In the genomic region with DNA sequence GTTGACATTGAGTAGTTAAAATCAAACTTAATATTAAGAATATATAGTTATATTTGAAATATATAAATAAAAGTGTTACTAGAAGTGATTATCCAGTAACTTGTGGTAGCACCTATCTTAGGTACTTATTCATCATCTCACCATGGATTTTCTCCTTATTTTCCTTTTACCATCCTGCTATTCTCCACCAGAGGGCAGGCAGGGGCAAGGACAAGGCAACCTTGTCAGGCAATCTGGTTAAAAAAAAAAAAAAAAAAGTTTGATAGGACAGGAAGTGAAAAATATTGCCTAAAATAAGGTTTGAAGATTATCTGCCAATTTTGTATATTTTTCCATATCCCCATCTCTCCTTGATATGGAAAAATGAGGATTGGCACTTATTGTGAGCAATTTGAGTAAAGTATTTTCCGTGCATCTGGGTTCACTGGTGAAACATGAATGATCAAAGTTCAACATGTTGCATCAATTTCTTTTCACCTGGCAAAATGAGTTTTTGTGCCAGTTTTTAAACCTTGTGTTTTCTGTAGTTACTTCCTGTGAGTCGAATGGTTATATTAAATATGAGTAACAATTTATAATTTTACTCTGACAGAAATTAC, we compare ENCODE assay signal across 8 cellular contexts.
A peak's percentile ranks its signal among the peaks of the same experiment; 100 is the strongest.
DNase-seq lines count a peak whose midpoint lies in the region; ATAC-seq, FAIRE-seq and TF ChIP-seq lines count a peak whose summit lies in the region.

No MANE protein-coding gene starts in this region.

- TF ChIP-seq POLR2A in endothelial cell of umbilical vein (IDR thresholded peaks at IDR 0.05; ENCODE audit: low read depth, low read length) = no peak

- CTCF ChIA-PET in OCI-LY7 (lab: Charles Lee; ENCODE audit: unreplicated experiment) = no interaction called here
- CTCF ChIA-PET in endothelial cell of umbilical vein (lab: Charles Lee) = interaction anchor here (1.5 to 3.6 kb wide), 5 partner anchors 10 to 1260 kb away, joined by 4 to 30 read pairs (median 5); no protein-coding TSS in a partner anchor

- H4K20me1 ChIP-seq in OCI-LY7 (ENCODE audit: insufficient read depth, low read length) = no peaks in the 10 kb centered on the region
- no peaks in the 10 kb centered on the region for H4K20me1 ChIP-seq in endothelial cell of umbilical vein (replicated peaks; ENCODE audit: control insufficient read depth, extremely low read depth, insufficient read depth, low read length)

- H3K9me3 Mint-ChIP-seq in nephron progenitor cell = no peaks in the 10 kb centered on the region

- BruUV-seq in OCI-LY7 (replicated peaks; lab: Mats Ljungman, UMichigan) (no TSS peak), endothelial cell of umbilical vein (replicated peaks; lab: Mats Ljungman, UMichigan) (no TSS peak)

- DNase-seq in AG10803 (ENCODE audit: low read depth) (peak; percentile 60), OCI-LY7 (ENCODE audit: low spot score) (peak; percentile 34), endothelial cell of umbilical vein (ENCODE audit: low read depth, low spot score) (peak; percentile 65), nephron progenitor cell (peak; percentile 62)

- no peak overlapping the region for H3K4me3 Mint-ChIP-seq in nephron progenitor cell

- H3K27me3 Mint-ChIP-seq in nephron progenitor cell (ENCODE audit: low read depth, poor library complexity) = no peaks in the 10 kb centered on the region

- H3K27me3 ChIP-seq in endothelial cell of umbilical vein (ENCODE audit: control insufficient read depth in 2 of 2, insufficient read depth in 2 of 2, low read length in 2 of 2) = no peaks in the 10 kb centered on the region

- peak; percentile 40 for FAIRE-seq in endothelial cell of umbilical vein (lab: Jason Lieb, UNC)

- peak; percentile 69 for ATAC-seq in GM18502 (IDR thresholded peaks at IDR 0.05; ENCODE audit: poor library complexity, unreplicated experiment)
- ATAC-seq in HG03460 (IDR thresholded peaks at IDR 0.05; ENCODE audit: unreplicated experiment) = peak; percentile 61
- ATAC-seq in GM21528 (IDR thresholded peaks at IDR 0.05; ENCODE audit: low FRiP score, unreplicated experiment) = no peak
- no peak for ATAC-seq in HG02884 (IDR thresholded peaks at IDR 0.05; ENCODE audit: unreplicated experiment)

- no peaks in the 10 kb centered on the region for H3K9me2 ChIP-seq in OCI-LY7 (ENCODE audit: insufficient read depth, low read length)

- no peaks in the 10 kb centered on the region for H3K9me1 ChIP-seq in endothelial cell of umbilical vein (replicated peaks; ENCODE audit: control insufficient read depth, extremely low read depth, insufficient read depth, low read length)

- H3K9me3 ChIP-seq in OCI-LY7 (ENCODE audit: low read length) (no peaks in the 10 kb centered on the region), endothelial cell of umbilical vein (replicated peaks; ENCODE audit: control insufficient read depth, insufficient read depth, low read length) (no peaks in the 10 kb centered on the region)

- POLR2A ChIA-PET in OCI-LY7 (lab: Charles Lee) = no interaction called here
- POLR2A ChIA-PET in endothelial cell of umbilical vein (lab: Charles Lee) = no interaction called here

- TF ChIP-seq CTCF in AG10803 (conservative IDR thresholded peaks at IDR 0.05; ENCODE audit: low read length) (peak; percentile 94), OCI-LY7 (conservative IDR thresholded peaks at IDR 0.05; ENCODE audit: low read length) (peak; percentile 76), endothelial cell of umbilical vein (IDR thresholded peaks at IDR 0.05; ENCODE audit: extremely low read depth in 1 of 2, insufficient read depth in 1 of 2, low read depth in 1 of 2, low read length in 2 of 2) (peak; percentile 61 to 66), nephron progenitor cell (IDR thresholded peaks at IDR 0.05) (peak; percentile 83)

- no peaks in the 10 kb centered on the region for H3K36me3 Mint-ChIP-seq in nephron progenitor cell (ENCODE audit: low read depth)

- H3K4me3 ChIP-seq in AG10803 (ENCODE audit: low read length) = no peak overlapping the region
- no peak overlapping the region for H3K4me3 ChIP-seq in OCI-LY7 (ENCODE audit: low read depth, low read length, poor library complexity, severe bottlenecking)
- H3K4me3 ChIP-seq in endothelial cell of umbilical vein (replicated peaks in 1 of 3; ENCODE audit: insufficient read depth in 1 of 3, low read depth in 1 of 3, low read length in 3 of 3) = no peak overlapping the region

- no peaks in the 10 kb centered on the region for H3K36me3 ChIP-seq in OCI-LY7 (ENCODE audit: insufficient read depth, low read length)
- no peaks in the 10 kb centered on the region for H3K36me3 ChIP-seq in endothelial cell of umbilical vein (ENCODE audit: control insufficient read depth in 2 of 2, extremely low read depth in 1 of 2, insufficient read depth in 2 of 2, low read length in 2 of 2)

- H3K4me1 ChIP-seq in OCI-LY7 (ENCODE audit: insufficient read depth, low read length, poor library complexity, severe bottlenecking) (no peaks in the 10 kb centered on the region), endothelial cell of umbilical vein (ENCODE audit: control insufficient read depth, extremely low read depth, insufficient read depth, low read length) (no peaks in the 10 kb centered on the region)

- no peak overlapping the region for H2AFZ ChIP-seq in OCI-LY7 (ENCODE audit: low read length)
- no peak overlapping the region for H2AFZ ChIP-seq in endothelial cell of umbilical vein (ENCODE audit: low read depth, low read length)

- H3K4me2 ChIP-seq in OCI-LY7 (ENCODE audit: low read length) = no peak overlapping the region
- H3K4me2 ChIP-seq in endothelial cell of umbilical vein (ENCODE audit: insufficient read depth, low read length) = no peak overlapping the region

- dilution Hi-C loops in endothelial cell of umbilical vein (cut with MboI; ENCODE audit: extremely low pct_ligation_motif_present, low sequenced_read_pairs) = loop anchor here (25.0 kb wide), 1 partner anchor 407 kb away; no protein-coding TSS in a partner anchor

- H3K27ac Mint-ChIP-seq in nephron progenitor cell = no peak overlapping the region

- H3K4me1 Mint-ChIP-seq in nephron progenitor cell = peaks cover 8% of the 10 kb centered on the region

- H3K9ac ChIP-seq in endothelial cell of umbilical vein (replicated peaks; ENCODE audit: extremely low read depth, insufficient read depth, low read length) = no peak overlapping the region

- H3K79me2 ChIP-seq in OCI-LY7 (ENCODE audit: insufficient read depth, low read depth, low read length) (no peaks in the 10 kb centered on the region), endothelial cell of umbilical vein (ENCODE audit: control insufficient read depth, insufficient read depth, low read length) (no peaks in the 10 kb centered on the region)

- H3K27ac ChIP-seq in OCI-LY7 (ENCODE audit: low read depth, low read length, poor library complexity, severe bottlenecking) = no peak overlapping the region
- no peak overlapping the region for H3K27ac ChIP-seq in endothelial cell of umbilical vein (ENCODE audit: insufficient read depth, low read depth, low read length)

- intact Hi-C loops in OCI-LY7 (cut with micrococcal nuclease; ENCODE audit: unreplicated experiment) (no loop called here), endothelial cell of umbilical vein (cut with micrococcal nuclease) (loop anchor here (1.0 to 10.0 kb wide), 9 partner anchors 108 to 1260 kb away; partner anchors contain the start of gene MEOX2)

TF ChIP-seq in endothelial cell of umbilical vein, 7 proteins besides CTCF, POLR2A, EP300 and RAD21:
- no peak for TF ChIP-seq MAX (IDR thresholded peaks at IDR 0.05; ENCODE audit: insufficient read depth, insufficient read length)
- TF ChIP-seq EZH2 (IDR thresholded peaks at IDR 0.05; ENCODE audit: borderline replicate concordance, low read depth, low read length, severe bottlenecking) = no peak
- TF ChIP-seq FOS (IDR thresholded peaks at IDR 0.05; ENCODE audit: borderline replicate concordance, insufficient read depth, low read length) = no peak
- no peak for TF ChIP-seq POLR2AphosphoS5 (IDR thresholded peaks at IDR 0.05; ENCODE audit: insufficient read depth, low read depth, low read length)
- no peak for TF ChIP-seq MYC (IDR thresholded peaks at IDR 0.05; ENCODE audit: low read depth, low read length)
- no peak for TF ChIP-seq JUN (IDR thresholded peaks at IDR 0.05; ENCODE audit: borderline replicate concordance, insufficient read depth, insufficient read length, low read depth)
- no peak for TF ChIP-seq GATA2 (IDR thresholded peaks at IDR 0.05; ENCODE audit: insufficient read depth, insufficient read length, low read depth, low read length)

Comparison
In these comparisons a context has a peak if more than half of its experiments do, and no peak if none do; other contexts are left out.
1. ATAC-seq: peak in GM18502 (single experiment) and HG03460 (single experiment); none in GM21528 (single experiment) and HG02884 (single experiment).
2. Peak in every context shown above with its lines, with median percentiles within 50 percentile points of each other: DNase-seq and CTCF ChIP-seq.